4 cellular contexts compared by ENCODE assay signal in the genomic region with DNA sequence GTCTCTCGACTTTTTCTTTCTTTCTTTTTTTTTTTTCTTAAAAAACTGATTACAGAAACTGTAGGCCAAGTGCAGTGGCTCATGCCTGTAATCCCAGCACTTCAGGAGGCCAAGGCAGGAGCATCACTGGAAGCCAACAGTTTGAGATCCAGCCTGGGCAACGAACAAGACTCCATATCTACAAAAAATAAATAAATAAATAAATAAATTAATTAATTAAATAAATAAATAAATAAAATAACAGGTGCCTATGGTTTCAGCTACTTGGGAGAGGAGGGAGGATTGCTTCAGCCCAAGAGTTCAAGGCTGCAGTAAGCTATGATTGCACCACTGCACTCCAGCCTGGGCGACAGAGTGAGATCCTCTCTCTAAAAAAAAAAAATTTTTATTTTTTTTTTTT. TPM values are rescaled to one million over a fixed set of nuclear protein-coding genes. Genes with fewer than 3 reads are reported as not detected.
"Had no signal": no experiment of that assay in that cellular context is flagged by ENCODE, and none has a peak within 500 bp of the region (broad histone marks: within the 10 kb centered on the region; RNA-seq: fewer than 3 reads in every experiment).

No MANE protein-coding gene starts in this region.

RNA-seq across cellular contexts. Expression of a gene that starts 42.6 kb away (rescaled TPM):
- total RNA-seq: activated CD4-positive, alpha-beta memory T cell treated with anti-CD3 and anti-CD28 coated beads, Interleukin-2, amount 10 ng/mL, durations not matched to agents 7 days and 5 days; activated CD4-positive, alpha-beta T cell treated with anti-CD3 and anti-CD28 coated beads, Interleukin-2, amount 10 ng/mL, durations not matched to agents 7 days and 5 days; activated naive CD4-positive, alpha-beta T cell treated with anti-CD3 and anti-CD28 coated beads, Interleukin-2, amount 50 U/mL, for 72 hours; activated naive CD8-positive, alpha-beta T cell treated with anti-CD3 and anti-CD28 coated beads, Interleukin-2, amount 10 ng/mL, durations not matched to agents 7 days and 5 days had no signal
